ENCODE assay signal across 1 cellular context in the genomic region with DNA sequence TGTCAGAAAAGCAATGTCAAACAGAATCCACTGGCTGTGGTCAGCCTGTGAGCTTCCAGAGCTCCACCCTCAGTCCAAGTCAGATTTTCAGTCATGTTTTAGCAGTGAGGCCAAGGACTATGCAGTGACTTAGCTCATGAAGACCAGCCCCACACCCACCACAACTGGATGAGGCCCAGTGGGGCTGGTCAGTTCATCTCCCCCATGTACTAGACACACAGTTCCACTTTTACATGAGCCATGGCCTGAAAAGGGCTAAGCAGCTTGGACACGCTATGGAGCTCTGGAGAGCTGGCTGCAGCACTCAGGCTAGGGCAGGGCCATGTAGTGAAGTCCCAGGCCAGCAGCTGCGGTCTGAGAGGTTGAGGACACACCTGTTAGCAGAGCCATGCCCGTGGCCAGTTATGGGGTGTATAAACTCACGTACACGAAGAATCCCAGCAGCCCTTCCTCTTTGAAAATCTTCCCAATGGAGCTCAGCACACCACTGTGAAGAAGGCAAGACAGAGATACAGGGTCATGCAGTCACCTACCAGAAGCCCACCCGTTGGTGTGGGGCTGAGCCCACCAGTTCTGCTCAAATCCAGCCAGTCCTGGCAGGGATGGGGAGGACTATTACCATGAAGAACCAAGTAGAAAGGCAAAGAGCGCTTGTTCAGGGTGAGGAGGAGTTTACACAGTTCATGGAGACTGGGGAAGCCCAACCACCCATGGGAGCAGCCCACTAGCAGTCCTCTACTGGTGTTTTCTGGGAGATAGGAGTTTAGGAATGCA.
TF ChIP-seq lines count a peak whose summit lies in the region.

No MANE protein-coding gene starts in this region.

TF ChIP-seq in GM12878, 131 proteins besides CTCF, POLR2A, EP300 and RAD21:
- TF ChIP-seq, protein P1, sequence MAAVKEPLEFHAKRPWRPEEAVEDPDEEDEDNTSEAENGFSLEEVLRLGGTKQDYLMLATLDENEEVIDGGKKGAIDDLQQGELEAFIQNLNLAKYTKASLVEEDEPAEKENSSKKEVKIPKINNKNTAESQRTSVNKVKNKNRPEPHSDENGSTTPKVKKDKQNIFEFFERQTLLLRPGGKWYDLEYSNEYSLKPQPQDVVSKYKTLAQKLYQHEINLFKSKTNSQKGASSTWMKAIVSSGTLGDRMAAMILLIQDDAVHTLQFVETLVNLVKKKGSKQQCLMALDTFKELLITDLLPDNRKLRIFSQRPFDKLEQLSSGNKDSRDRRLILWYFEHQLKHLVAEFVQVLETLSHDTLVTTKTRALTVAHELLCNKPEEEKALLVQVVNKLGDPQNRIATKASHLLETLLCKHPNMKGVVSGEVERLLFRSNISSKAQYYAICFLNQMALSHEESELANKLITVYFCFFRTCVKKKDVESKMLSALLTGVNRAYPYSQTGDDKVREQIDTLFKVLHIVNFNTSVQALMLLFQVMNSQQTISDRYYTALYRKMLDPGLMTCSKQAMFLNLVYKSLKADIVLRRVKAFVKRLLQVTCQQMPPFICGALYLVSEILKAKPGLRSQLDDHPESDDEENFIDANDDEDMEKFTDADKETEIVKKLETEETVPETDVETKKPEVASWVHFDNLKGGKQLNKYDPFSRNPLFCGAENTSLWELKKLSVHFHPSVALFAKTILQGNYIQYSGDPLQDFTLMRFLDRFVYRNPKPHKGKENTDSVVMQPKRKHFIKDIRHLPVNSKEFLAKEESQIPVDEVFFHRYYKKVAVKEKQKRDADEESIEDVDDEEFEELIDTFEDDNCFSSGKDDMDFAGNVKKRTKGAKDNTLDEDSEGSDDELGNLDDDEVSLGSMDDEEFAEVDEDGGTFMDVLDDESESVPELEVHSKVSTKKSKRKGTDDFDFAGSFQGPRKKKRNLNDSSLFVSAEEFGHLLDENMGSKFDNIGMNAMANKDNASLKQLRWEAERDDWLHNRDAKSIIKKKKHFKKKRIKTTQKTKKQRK (IDR thresholded peaks at IDR 0.05; ENCODE audit: low read depth, low read length) = no peak
- TF ChIP-seq BHLHE40 (IDR thresholded peaks at IDR 0.05; ENCODE audit: borderline replicate concordance in 1 of 2, low read depth in 2 of 2, low read length in 1 of 2) (no peak), YBX1 (IDR thresholded peaks at IDR 0.05) (no peak)
